12 cellular contexts compared by ENCODE assay signal in genomic region chr7:130985361-130985760, GRCh38.
DNase-seq lines count a peak whose midpoint lies in the region; ATAC-seq and TF ChIP-seq lines count a peak whose summit lies in the region.
"Had no signal": no experiment of that assay in that cellular context is flagged by ENCODE, and none has a peak within 500 bp of the region (broad histone marks: within the 10 kb centered on the region; RNA-seq: fewer than 3 reads in every experiment).

No MANE protein-coding gene starts in this region.

- ATAC-seq in right cardiac atrium (no peak), upper lobe of left lung (ENCODE audit: low FRiP score in 2 of 2) (no peak), HG03571 (IDR thresholded peaks at IDR 0.05; ENCODE audit: unreplicated experiment) (no peak), GM18517 (IDR thresholded peaks at IDR 0.05; ENCODE audit: unreplicated experiment) (no peak)
- ATAC-seq in activated naive CD8-positive, alpha-beta T cell treated with anti-CD3 and anti-CD28 coated beads, Interleukin-2, amount 50 U/mL, for 24 hours = peak; percentile 68
- ATAC-seq: HepG2 had no signal

- peaks cover 6% of the 10 kb centered on the region for H3K36me3 Mint-ChIP-seq in activated naive CD8-positive, alpha-beta T cell treated with anti-CD3 and anti-CD28 coated beads, Interleukin-2, amount 50 U/mL, for 24 hours (ENCODE audit: low read depth)

- no peaks in the 10 kb centered on the region for H3K27me3 Mint-ChIP-seq in activated naive CD8-positive, alpha-beta T cell treated with anti-CD3 and anti-CD28 coated beads, Interleukin-2, amount 50 U/mL, for 24 hours

- H3K27ac ChIP-seq in right cardiac atrium (ENCODE audit: low read length) (peak overlapping the region; percentile 55), right atrium auricular region (peak overlapping the region in 1 of 2 donors; percentile 36), muscle layer of duodenum (ENCODE audit: low read length) (peak overlapping the region; percentile 77), upper lobe of left lung (peak overlapping the region in 3 of 4 donors; percentile 7 to 76 (median 75))

- DNase-seq in right cardiac atrium (no peak), right atrium auricular region (ENCODE audit: low spot score) (no peak), upper lobe of left lung (no peak), SIG-M5 treated with dmso at 0.1 percent for 504 hours (lab: John Stamatoyannopoulos, UW; ENCODE audit: unreplicated experiment) (no peak)
- no peak for DNase-seq in activated naive CD8-positive, alpha-beta T cell treated with anti-CD3 and anti-CD28 coated beads, Interleukin-2, amount 50 U/mL, for 24 hours
- DNase-seq: HCEC 1CT, NCI-H1105 treated with DMSO at 0.1 percent for 48 hours, NCI-H69 had no signal

- H3K4me1 ChIP-seq in right cardiac atrium (ENCODE audit: control insufficient read depth, insufficient read depth, low read length) = peaks cover 16% of the 10 kb centered on the region
- peaks cover 0 to 84% of the 10 kb centered on the region in 2 donors for H3K4me1 ChIP-seq in right atrium auricular region
- H3K4me1 ChIP-seq in muscle layer of duodenum (ENCODE audit: control insufficient read depth in 1 of 2, insufficient read depth in 2 of 2, low read length in 2 of 2) = peaks cover 12 to 65% of the 10 kb centered on the region in 2 donors
- H3K4me1 ChIP-seq in upper lobe of left lung = peaks cover 55 to 91% (median 77%) of the 10 kb centered on the region in 4 donors

- WGBS in right cardiac atrium = 90% methylated on average over 4 of the region's 4 CpGs
- WGBS in upper lobe of left lung, 2 donors = 89 to 98% methylated on average over 4 of the region's 4 CpGs

- H3K4me1 Mint-ChIP-seq in activated naive CD8-positive, alpha-beta T cell treated with anti-CD3 and anti-CD28 coated beads, Interleukin-2, amount 50 U/mL, for 24 hours = peaks cover 63% of the 10 kb centered on the region

- TF ChIP-seq POLR2A in upper lobe of left lung (IDR thresholded peaks at IDR 0.05) = no peak

- TF ChIP-seq CTCF in right atrium auricular region (IDR thresholded peaks at IDR 0.05) (no peak), upper lobe of left lung (IDR thresholded peaks at IDR 0.05) (no peak)

- H3K9me3 ChIP-seq in right cardiac atrium (ENCODE audit: control insufficient read depth, low read length) = no peaks in the 10 kb centered on the region
- no peaks in the 10 kb centered on the region for H3K9me3 ChIP-seq in right atrium auricular region
- no peaks in the 10 kb centered on the region for H3K9me3 ChIP-seq in muscle layer of duodenum (ENCODE audit: control insufficient read depth in 1 of 2, low read length in 2 of 2)
- no peaks in the 10 kb centered on the region for H3K9me3 ChIP-seq in upper lobe of left lung

- intact Hi-C loops in right cardiac atrium (cut with DNase I) = no loop called here

- peak overlapping the region; percentile 76 for H3K27ac Mint-ChIP-seq in activated naive CD8-positive, alpha-beta T cell treated with anti-CD3 and anti-CD28 coated beads, Interleukin-2, amount 50 U/mL, for 24 hours

- no peaks in the 10 kb centered on the region for H3K9me3 Mint-ChIP-seq in activated naive CD8-positive, alpha-beta T cell treated with anti-CD3 and anti-CD28 coated beads, Interleukin-2, amount 50 U/mL, for 24 hours

- H3K36me3 ChIP-seq in right atrium auricular region (no peaks in the 10 kb centered on the region), muscle layer of duodenum (ENCODE audit: control insufficient read depth in 1 of 2, insufficient read depth in 2 of 2, low read length in 2 of 2) (peaks cover 0 to 5% of the 10 kb centered on the region in 2 donors), upper lobe of left lung (peaks cover 0 to 46% (median 7%) of the 10 kb centered on the region in 4 donors)

- no peak overlapping the region for H3K4me3 ChIP-seq in right cardiac atrium (ENCODE audit: low read length)
- no peak overlapping the region for H3K4me3 ChIP-seq in right atrium auricular region
- peak overlapping the region in 1 of 2 donors; percentile 19 for H3K4me3 ChIP-seq in muscle layer of duodenum (ENCODE audit: low read depth in 1 of 2, low read length in 2 of 2)
- no peak overlapping the region for H3K4me3 ChIP-seq in upper lobe of left lung

- TF ChIP-seq EP300 in upper lobe of left lung (IDR thresholded peaks at IDR 0.05) = no peak

- H3K27me3 ChIP-seq in right cardiac atrium (ENCODE audit: control insufficient read depth, insufficient read depth) = no peaks in the 10 kb centered on the region
- H3K27me3 ChIP-seq in right atrium auricular region = no peaks in the 10 kb centered on the region
- H3K27me3 ChIP-seq in muscle layer of duodenum (ENCODE audit: low read depth, low read length) = no peaks in the 10 kb centered on the region
- no peaks in the 10 kb centered on the region for H3K27me3 ChIP-seq in upper lobe of left lung

- H3K4me3 Mint-ChIP-seq in activated naive CD8-positive, alpha-beta T cell treated with anti-CD3 and anti-CD28 coated beads, Interleukin-2, amount 50 U/mL, for 24 hours = no peak overlapping the region
